16 cellular contexts compared by ENCODE assay signal in genomic region chr19:1630012-1630411, GRCh38. TPM values are rescaled to one million over a fixed set of nuclear protein-coding genes. Genes with fewer than 3 reads are reported as not detected.
DNase-seq lines count a peak whose midpoint lies in the region; ATAC-seq and TF ChIP-seq lines count a peak whose summit lies in the region.
"Had no signal": no experiment of that assay in that cellular context is flagged by ENCODE, and none has a peak within 500 bp of the region (broad histone marks: within the 10 kb centered on the region; RNA-seq: fewer than 3 reads in every experiment).

No MANE protein-coding gene starts in this region.

- H2BK12ac ChIP-seq in trophoblast cell (ENCODE audit: low read length): no peak overlapping the region

- H3K4me3 ChIP-seq in left ventricle myocardium inferior (no peak overlapping the region), HEK293 (ENCODE audit: low read depth, low read length) (no peak overlapping the region), trophoblast cell (ENCODE audit: low read depth, low read length) (no peak overlapping the region)
- H3K4me3 ChIP-seq: BLaER1 treated with 17β-estradiol and CSF1 and Interleukin-3, amounts not matched to agents 10 nM and 100 nM; GM23248; HAP-1 had no signal

- no peaks in the 10 kb centered on the region for H3K79me2 ChIP-seq in trophoblast cell (ENCODE audit: control insufficient read depth, insufficient read depth, low read length, poor library complexity)

- no peak overlapping the region for H4K91ac ChIP-seq in trophoblast cell (ENCODE audit: low read depth, low read length)

- no peaks in the 10 kb centered on the region for H3K36me3 Mint-ChIP-seq in T-helper 17 cell (ENCODE audit: low read depth)
- H3K36me3 Mint-ChIP-seq in mesothelial cell of epicardium: peaks cover 8% of the 10 kb centered on the region

- H4K12ac ChIP-seq in trophoblast cell (ENCODE audit: low read depth, low read length): peak overlapping the region; percentile 3

- no peak overlapping the region for H3K14ac ChIP-seq in trophoblast cell (ENCODE audit: low read length)

- POLR2A ChIA-PET in HEK293 (lab: Yijun Ruan, JAX): no interaction called here

- no peak overlapping the region for H3K18ac ChIP-seq in trophoblast cell (ENCODE audit: low read length)

- intact Hi-C loops in Right ventricle myocardium inferior (cut with DNase I) (no loop called here), left ventricle myocardium inferior (cut with micrococcal nuclease) (no loop called here)

- H2AK5ac ChIP-seq in trophoblast cell (ENCODE audit: low read length): no peak overlapping the region

- no peak overlapping the region for H2AFZ ChIP-seq in trophoblast cell (ENCODE audit: insufficient read depth, low read length, poor library complexity)
- H2AFZ ChIP-seq: GM23248 had no signal

- H3K9ac ChIP-seq in trophoblast cell (ENCODE audit: low read length): no peak overlapping the region
- H3K9ac ChIP-seq: GM23248 had no signal

- peaks cover 25% of the 10 kb centered on the region for H3K36me3 ChIP-seq in left ventricle myocardium inferior
- H3K36me3 ChIP-seq in HEK293 (ENCODE audit: control insufficient read depth in 2 of 2, insufficient read depth in 1 of 2, low read length in 2 of 2): peaks cover 0 to 55% of the 10 kb centered on the region in 2 experiments; a peak in 2 of 3 replicates
- H3K36me3 ChIP-seq in trophoblast cell (ENCODE audit: control insufficient read depth in 1 of 2, insufficient read depth in 2 of 2, low read length in 2 of 2): peaks cover 75 to 77% of the 10 kb centered on the region in 2 experiments

- H3K4me2 ChIP-seq in trophoblast cell (ENCODE audit: low read length): no peak overlapping the region
- H3K4me2 ChIP-seq: BLaER1 treated with 17β-estradiol and CSF1 and Interleukin-3, amounts not matched to agents 10 nM and 100 nM had no signal

- CTCF ChIA-PET in HEK293 (lab: Yijun Ruan, JAX): no interaction called here

- WGBS in trophoblast cell (ENCODE audit: extremely low coverage, insufficient coverage, insufficient read length): no CpG with 5 or more reads among the region's 20 CpGs

- H3K9me3 ChIP-seq in left ventricle myocardium inferior (replicated peaks): peaks cover 4% of the 10 kb centered on the region
- H3K9me3 ChIP-seq in HEK293 (ENCODE audit: control insufficient read depth, insufficient read depth, low read depth, low read length): no peaks in the 10 kb centered on the region
- H3K9me3 ChIP-seq in T-helper 17 cell (ENCODE audit: control insufficient read depth, low read length, poor library complexity, severe bottlenecking): no peaks in the 10 kb centered on the region
- H3K9me3 ChIP-seq in trophoblast cell (ENCODE audit: insufficient read depth, low read depth, low read length): peaks cover 7% of the 10 kb centered on the region
- H3K9me3 ChIP-seq: HAP-1 had no signal

- no peaks in the 10 kb centered on the region for H3K27me3 Mint-ChIP-seq in T-helper 17 cell
- no peaks in the 10 kb centered on the region for H3K27me3 Mint-ChIP-seq in mesothelial cell of epicardium (ENCODE audit: low read depth)

- H4K8ac ChIP-seq in trophoblast cell (ENCODE audit: low read depth, low read length): no peak overlapping the region

- H3K27ac Mint-ChIP-seq in T-helper 17 cell (peak overlapping the region; percentile 24), mesothelial cell of epicardium (no peak overlapping the region)
- H3K27ac Mint-ChIP-seq: CD8-positive, alpha-beta T cell had no signal

- no peaks in the 10 kb centered on the region for H3K9me3 Mint-ChIP-seq in mesothelial cell of epicardium
- H3K9me3 Mint-ChIP-seq: CD8-positive, alpha-beta T cell had no signal

- H3K4ac ChIP-seq in trophoblast cell (ENCODE audit: low read depth, low read length): no peak overlapping the region

- no peak for DNase-seq in Right ventricle myocardium inferior (ENCODE audit: missing footprints)
- DNase-seq in left ventricle myocardium inferior: no peak
- DNase-seq in T-helper 17 cell: no peak
- no peak for DNase-seq in trophoblast cell
- DNase-seq in mesothelial cell of epicardium (ENCODE audit: low spot score in 2 of 2, unreplicated experiment in 2 of 2): no peak
- DNase-seq: Calu3; CD8-positive, alpha-beta T cell; DMS79 treated with DMSO at 0.1 percent for 48 hours; GF-D8; GM23248 had no signal

- no peaks in the 10 kb centered on the region for H3K27me3 ChIP-seq in left ventricle myocardium inferior (ENCODE audit: low read depth)
- no peaks in the 10 kb centered on the region for H3K27me3 ChIP-seq in trophoblast cell (ENCODE audit: insufficient read depth, low read length)
- H3K27me3 ChIP-seq: BLaER1 treated with 17β-estradiol and CSF1 and Interleukin-3, amounts not matched to agents 10 nM and 100 nM had no signal

- no peak overlapping the region for H2BK5ac ChIP-seq in trophoblast cell (ENCODE audit: low read depth, low read length, poor library complexity)

- H3K4me1 ChIP-seq in left ventricle myocardium inferior: no peaks in the 10 kb centered on the region
- H3K4me1 ChIP-seq in HEK293 (ENCODE audit: control insufficient read depth, insufficient read depth, low read length): no peaks in the 10 kb centered on the region
- no peaks in the 10 kb centered on the region for H3K4me1 ChIP-seq in trophoblast cell (ENCODE audit: control insufficient read depth in 1 of 2, insufficient read depth in 2 of 2, low read length in 2 of 2)
- H3K4me1 ChIP-seq: HAP-1 had no signal

- H3K27ac ChIP-seq in left ventricle myocardium inferior (replicated peaks) (no peak overlapping the region), HEK293 (ENCODE audit: extremely low read depth, low read depth, low read length) (no peak overlapping the region), trophoblast cell (ENCODE audit: low read depth, low read length) (no peak overlapping the region)
- H3K27ac ChIP-seq: 22Rv1, GM23248, HL-60 had no signal

- ATAC-seq in Right ventricle myocardium inferior (peak; percentile 9), T-helper 17 cell (no peak), HG02571 (IDR thresholded peaks at IDR 0.05; ENCODE audit: unreplicated experiment) (no peak)
- ATAC-seq: CD8-positive, alpha-beta T cell had no signal

- H2BK120ac ChIP-seq in trophoblast cell (ENCODE audit: insufficient read depth, low read length, poor library complexity): no peak overlapping the region

- no peaks in the 10 kb centered on the region for H3K4me1 Mint-ChIP-seq in T-helper 17 cell
- no peaks in the 10 kb centered on the region for H3K4me1 Mint-ChIP-seq in mesothelial cell of epicardium

- TF ChIP-seq CTCF in left ventricle myocardium inferior (IDR thresholded peaks at IDR 0.05; ENCODE audit: borderline replicate concordance) (no peak), HEK293 (tag by site-specific recombination; IDR thresholded peaks at IDR 0.05) (no peak), mesothelial cell of epicardium (IDR thresholded peaks at IDR 0.05; ENCODE audit: unreplicated experiment) (no peak)

- no peak overlapping the region for H3K23ac ChIP-seq in trophoblast cell (ENCODE audit: low read length)

- no peaks in the 10 kb centered on the region for H3K79me1 ChIP-seq in trophoblast cell (ENCODE audit: low read length)

- H3K4me3 Mint-ChIP-seq in T-helper 17 cell (no peak overlapping the region), mesothelial cell of epicardium (no peak overlapping the region)
- H3K4me3 Mint-ChIP-seq: CD8-positive, alpha-beta T cell had no signal

TF ChIP-seq in HEK293, 187 proteins besides CTCF, POLR2A, EP300 and RAD21:
- peak; percentile 26; the same call in 1 of the 2 replicates for TF ChIP-seq GLIS2 (tag by site-specific recombination; IDR thresholded peaks at IDR 0.05)
- TF ChIP-seq WT1 (tag by site-specific recombination; IDR thresholded peaks at IDR 0.05): no peak
- TF ChIP-seq ZNF776 (tag by site-specific recombination; IDR thresholded peaks at IDR 0.05; ENCODE audit: borderline replicate concordance): no peak

RNA-seq across cellular contexts. Expression of gene TCF3, which starts 22.4 kb away (rescaled TPM):
- total RNA-seq in Right ventricle myocardium inferior: 25.3 TPM
- 18.4 TPM for total RNA-seq in left ventricle myocardium inferior
- 10 to 100 TPM; 46.9 to 47.4 TPM for total RNA-seq in T-helper 17 cell
- 148 and 149 TPM in 2 replicates for polyA plus RNA-seq in trophoblast cell (2013)
- total RNA-seq in mesothelial cell of epicardium: 227 to 248 TPM (median 239 TPM) in 3 replicates

RNA-seq across cellular contexts. Expression of gene UQCR11, which starts 24.8 kb away (rescaled TPM):
- total RNA-seq in Right ventricle myocardium inferior (1,146 TPM), left ventricle myocardium inferior (942 TPM), T-helper 17 cell (100 to 1,000 TPM; 125 to 128 TPM), mesothelial cell of epicardium (143 to 154 TPM (median 153 TPM) in 3 replicates)
- polyA plus RNA-seq in trophoblast cell (2013): 125 and 128 TPM in 2 replicates

RNA-seq across cellular contexts. Expression of gene MBD3, which starts 37.3 kb away (rescaled TPM):
- 64.2 TPM for total RNA-seq in Right ventricle myocardium inferior
- 48.6 TPM for total RNA-seq in left ventricle myocardium inferior
- total RNA-seq in T-helper 17 cell: 10 to 100 TPM; 37.9 to 40.6 TPM
- polyA plus RNA-seq in trophoblast cell (2013): 98.4 and 103 TPM in 2 replicates
- total RNA-seq in mesothelial cell of epicardium: 103 to 111 TPM (median 105 TPM) in 3 replicates
